Comparison of ENCODE assay signal across 1 cellular context in the genomic region with DNA sequence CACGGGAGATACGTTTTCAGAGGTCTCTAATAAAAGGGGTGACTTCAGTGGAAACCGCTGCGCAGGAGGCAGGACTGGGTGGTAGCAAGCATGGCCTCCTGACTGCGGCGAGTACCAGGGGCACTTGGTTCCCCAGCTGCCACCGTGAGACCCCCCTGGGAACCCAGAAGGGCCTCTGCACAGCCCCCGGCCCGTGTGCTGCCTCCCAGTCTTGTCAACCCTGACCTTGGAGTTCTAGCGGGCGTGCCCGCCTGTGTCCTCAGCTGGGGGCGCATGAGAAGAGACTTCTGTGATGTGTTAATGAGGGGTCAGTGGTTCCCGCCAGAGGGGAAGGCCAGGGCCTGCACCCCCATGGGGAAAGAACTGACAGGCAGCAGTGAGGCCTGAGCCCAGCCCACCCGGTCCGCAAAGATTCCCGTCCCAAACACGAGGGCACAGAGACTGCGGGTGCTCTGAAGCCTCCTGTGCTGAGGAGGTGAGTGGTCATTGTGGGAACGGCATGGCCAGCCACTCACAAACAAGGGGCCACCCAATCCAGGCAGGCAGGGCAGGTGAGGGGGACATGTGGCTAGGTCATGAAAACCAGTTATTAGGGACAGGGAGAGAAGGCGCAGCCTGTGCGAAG.
TF ChIP-seq lines count a peak whose summit lies in the region.

No MANE protein-coding gene starts in this region.

TF ChIP-seq in IMR-90, 13 proteins besides CTCF, POLR2A, EP300 and RAD21:
- TF ChIP-seq MAFK (IDR thresholded peaks at IDR 0.05; ENCODE audit: low read depth, low read length) (no peak), BHLHE40 (IDR thresholded peaks at IDR 0.05; ENCODE audit: low read depth, low read length) (no peak), FOS (IDR thresholded peaks at IDR 0.05; ENCODE audit: low read depth, low read length) (no peak), RFX5 (IDR thresholded peaks at IDR 0.05; ENCODE audit: low read depth, low read length) (no peak), MAZ (IDR thresholded peaks at IDR 0.05; ENCODE audit: borderline replicate concordance, low read depth, low read length) (no peak), NFE2L2 (IDR thresholded peaks at IDR 0.05; ENCODE audit: low read depth, low read length) (no peak), RCOR1 (IDR thresholded peaks at IDR 0.05; ENCODE audit: insufficient replicate concordance, low read length) (no peak), CHD1 (IDR thresholded peaks at IDR 0.05; ENCODE audit: low read depth, low read length) (no peak), MXI1 (IDR thresholded peaks at IDR 0.05; ENCODE audit: borderline replicate concordance, low read depth, low read length) (no peak), SMC3 (IDR thresholded peaks at IDR 0.05; ENCODE audit: low read depth, low read length) (no peak)
TF ChIP-seq in IMR-90: peak in this region for 0.
